1 cellular context compared by ENCODE assay signal in genomic region chr17:50863931-50864330, GRCh38.
TF ChIP-seq lines count a peak whose summit lies in the region.

No MANE protein-coding gene starts in this region.

TF ChIP-seq in GM12878, 131 proteins besides CTCF, POLR2A, EP300 and RAD21:
- TF ChIP-seq RUNX3 (IDR thresholded peaks at IDR 0.05; ENCODE audit: low read length) (no peak), FOS (IDR thresholded peaks at IDR 0.05; ENCODE audit: borderline replicate concordance, extremely low read depth, insufficient read length) (no peak), MTA3 (IDR thresholded peaks at IDR 0.05; ENCODE audit: borderline replicate concordance, low read length) (no peak), NBN (IDR thresholded peaks at IDR 0.05) (no peak), GABPA (IDR thresholded peaks at IDR 0.05; ENCODE audit: low read depth) (no peak), MTA2 (IDR thresholded peaks at IDR 0.05; ENCODE audit: low read depth) (no peak), PAX5 (IDR thresholded peaks at IDR 0.05; ENCODE audit: borderline replicate concordance, low read depth, low read length) (no peak), NRF1 (conservative IDR thresholded peaks at IDR 0.05; ENCODE audit: low read depth, low read length) (no peak), NFYA (IDR thresholded peaks at IDR 0.05; ENCODE audit: borderline replicate concordance, low read depth, low read length) (no peak), LARP7 (IDR thresholded peaks at IDR 0.05) (no peak), BHLHE40 (IDR thresholded peaks at IDR 0.05; ENCODE audit: borderline replicate concordance in 1 of 2, low read depth in 2 of 2, low read length in 1 of 2) (no peak), TBL1XR1 (IDR thresholded peaks at IDR 0.05; ENCODE audit: low read depth, low read length) (no peak), PAX8 (IDR thresholded peaks at IDR 0.05) (no peak), TCF7 (IDR thresholded peaks at IDR 0.05; ENCODE audit: borderline replicate concordance) (no peak)
